7 cellular contexts compared by ENCODE assay signal in the genomic region with DNA sequence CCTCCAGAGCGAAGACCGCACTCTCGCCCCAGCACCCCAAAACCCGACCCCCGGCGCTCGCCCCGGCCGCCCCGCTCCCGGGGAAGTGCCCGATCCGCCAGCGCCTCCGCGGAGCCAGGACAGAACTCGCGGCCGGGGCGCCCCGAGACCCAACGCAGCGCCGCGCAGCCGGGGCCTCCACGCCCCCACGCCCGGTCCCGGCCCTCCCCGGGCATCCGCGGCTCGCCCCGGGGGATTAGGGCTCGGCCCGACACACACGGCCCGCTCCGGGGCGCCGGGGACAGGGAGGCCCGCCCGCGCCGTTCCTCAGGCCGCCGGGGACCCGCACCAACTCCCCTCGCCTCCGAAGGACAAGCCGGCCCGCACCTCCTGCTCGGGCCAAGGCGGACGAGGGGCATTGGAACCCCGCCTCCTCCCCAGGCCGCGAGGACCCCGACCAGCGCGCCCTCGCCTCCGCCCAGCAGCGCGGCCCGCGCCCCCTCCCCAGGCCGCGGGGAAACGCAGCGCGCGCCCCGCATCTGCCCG. TPM values are rescaled to one million over a fixed set of nuclear protein-coding genes. Genes with fewer than 3 reads are reported as not detected.
DNase-seq lines count a peak whose midpoint lies in the region; ATAC-seq and TF ChIP-seq lines count a peak whose summit lies in the region.

No MANE protein-coding gene starts in this region.

- H3K9me3 ChIP-seq in OCI-LY3 (ENCODE audit: insufficient read depth, low read length) (no peaks in the 10 kb centered on the region), breast epithelium (no peaks in the 10 kb centered on the region)

- H3K9ac ChIP-seq in OCI-LY3 (ENCODE audit: low read length) = peak overlapping the region; percentile 98

- no peak for DNase-seq in breast epithelium (ENCODE audit: low spot score in 2 of 2)
- no peak for DNase-seq in kidney epithelial cell (ENCODE audit: low read depth)
- DNase-seq in GM13976 (ENCODE audit: low spot score) = no peak

- no peaks in the 10 kb centered on the region for H3K27me3 Mint-ChIP-seq in stimulated activated memory B cell treated with anti-CD40 and anti-IgM and Interleukin-4, amounts not matched to agents 10 μg/mL and 1 μg/mL and 100 μg/mL, for 72 hours

- H3K4me3 Mint-ChIP-seq in stimulated activated memory B cell treated with anti-CD40 and anti-IgM and Interleukin-4, amounts not matched to agents 10 μg/mL and 1 μg/mL and 100 μg/mL, for 72 hours = peak overlapping the region; percentile 95

- in situ Hi-C loops in GM13976 (cut with MboI; ENCODE audit: low sequenced_read_pairs, unreplicated experiment) = no loop called here

- H3K9me3 Mint-ChIP-seq in stimulated activated memory B cell treated with anti-CD40 and anti-IgM and Interleukin-4, amounts not matched to agents 10 μg/mL and 1 μg/mL and 100 μg/mL, for 72 hours = no peaks in the 10 kb centered on the region

- H3K27ac ChIP-seq in OCI-LY3 (ENCODE audit: low read length) (peak overlapping the region; percentile 99), breast epithelium (peak overlapping the region; percentile 94 to 95)

- peak overlapping the region; percentile 56 for H3K4me2 ChIP-seq in OCI-LY3 (ENCODE audit: low read length)

- TF ChIP-seq POLR2A in breast epithelium (IDR thresholded peaks at IDR 0.05) = no peak

- H3K36me3 Mint-ChIP-seq in stimulated activated memory B cell treated with anti-CD40 and anti-IgM and Interleukin-4, amounts not matched to agents 10 μg/mL and 1 μg/mL and 100 μg/mL, for 72 hours = peaks cover 27% of the 10 kb centered on the region

- peaks cover 10% of the 10 kb centered on the region; the same call in 1 of the 2 replicates for H4K20me1 ChIP-seq in OCI-LY3 (ENCODE audit: insufficient read depth, low read length)

- intact Hi-C loops in breast epithelium (cut with DNase I; ENCODE audit: low total_unique reads) = loop anchor here (10.0 kb wide), 1 partner anchor 158 kb away; no protein-coding TSS in a partner anchor

- TF ChIP-seq CTCF in OCI-LY3 (IDR thresholded peaks at IDR 0.05; ENCODE audit: low read depth, low read length) = no peak
- TF ChIP-seq CTCF in breast epithelium (IDR thresholded peaks at IDR 0.05) = no peak
- TF ChIP-seq CTCF in kidney epithelial cell (IDR thresholded peaks at IDR 0.05; ENCODE audit: insufficient read depth, low read length, poor library complexity, severe bottlenecking) = no peak
- no peak for TF ChIP-seq CTCF in GM13976 (IDR thresholded peaks at IDR 0.05; ENCODE audit: borderline replicate concordance, control extremely low read depth, extremely low read depth, insufficient read depth, missing control alignments)

- H3K27ac Mint-ChIP-seq in stimulated activated memory B cell treated with anti-CD40 and anti-IgM and Interleukin-4, amounts not matched to agents 10 μg/mL and 1 μg/mL and 100 μg/mL, for 72 hours = peak overlapping the region; percentile 100

- no peak overlapping the region for H2AFZ ChIP-seq in OCI-LY3 (ENCODE audit: low read depth, low read length)

- H3K36me3 ChIP-seq in OCI-LY3 (replicated peaks; ENCODE audit: low read depth, low read length) = peaks cover 31% of the 10 kb centered on the region
- H3K36me3 ChIP-seq in breast epithelium = no peaks in the 10 kb centered on the region
- H3K36me3 ChIP-seq in kidney epithelial cell (ENCODE audit: control insufficient read depth, insufficient read depth, low read length) = no peaks in the 10 kb centered on the region

- H3K27me3 ChIP-seq in OCI-LY3 (ENCODE audit: low read depth, low read length) = no peaks in the 10 kb centered on the region
- H3K27me3 ChIP-seq in breast epithelium = no peaks in the 10 kb centered on the region
- no peaks in the 10 kb centered on the region for H3K27me3 ChIP-seq in kidney epithelial cell (ENCODE audit: control insufficient read depth, insufficient read depth, low read length)

- H3K4me1 ChIP-seq in OCI-LY3 (ENCODE audit: low read length) (peaks cover 45% of the 10 kb centered on the region), breast epithelium (no peaks in the 10 kb centered on the region)

- peaks cover 50% of the 10 kb centered on the region for H3K4me1 Mint-ChIP-seq in stimulated activated memory B cell treated with anti-CD40 and anti-IgM and Interleukin-4, amounts not matched to agents 10 μg/mL and 1 μg/mL and 100 μg/mL, for 72 hours

- H3K4me3 ChIP-seq in OCI-LY3 (ENCODE audit: low read length) = peak overlapping the region; percentile 80
- H3K4me3 ChIP-seq in breast epithelium = peak overlapping the region; percentile 87 to 99 (median 92)
- H3K4me3 ChIP-seq in kidney epithelial cell (ENCODE audit: low read depth, low read length) = peak overlapping the region; percentile 92

- H3K79me2 ChIP-seq in OCI-LY3 (ENCODE audit: low read length) = peaks cover 85% of the 10 kb centered on the region

- ATAC-seq in GM21381 (IDR thresholded peaks at IDR 0.05; ENCODE audit: unreplicated experiment) (peak; percentile 5), GM21360 (IDR thresholded peaks at IDR 0.05; ENCODE audit: unreplicated experiment) (no peak)
- peak; percentile 39 for ATAC-seq in stimulated activated memory B cell treated with anti-CD40 and anti-IgM and Interleukin-4, amounts not matched to agents 10 μg/mL and 1 μg/mL and 100 μg/mL, for 72 hours

RNA-seq across cellular contexts. Expression of gene FNBP1, which starts 0.5 kb away (rescaled TPM):
- 10 to 100 TPM; 31.3 to 49.8 (median 41.9) TPM for total RNA-seq in breast epithelium
- 12.1 and 18.5 TPM in 2 replicates for total RNA-seq in kidney epithelial cell

RNA-seq across cellular contexts. Expression of gene GPR107, which starts 11.2 kb away (rescaled TPM):
- total RNA-seq in breast epithelium = 10 to 100 TPM; 22.5 to 26.9 (median 25.6) TPM
- 29.4 and 33.5 TPM in 2 replicates for total RNA-seq in kidney epithelial cell
